8 cellular contexts compared by ENCODE assay signal in genomic region chr1:66333463-66334232, GRCh38.
DNase-seq lines count a peak whose midpoint lies in the region; ATAC-seq, FAIRE-seq and TF ChIP-seq lines count a peak whose summit lies in the region.

No MANE protein-coding gene starts in this region.

- no peak overlapping the region for H3K9ac ChIP-seq in astrocyte (ENCODE audit: low read length)

- H3K4me3 ChIP-seq in astrocyte (ENCODE audit: insufficient read depth, low read depth, low read length) (peak overlapping the region; percentile 1), mesodermal cell (ENCODE audit: extremely low read depth, insufficient read depth, low read length, poor library complexity, severe bottlenecking) (peak overlapping the region; percentile 58), aorta (ENCODE audit: low read length in 2 of 2) (peak overlapping the region; percentile 42 to 43)

- 47 to 54% methylated on average over 2 to 3 of the region's 4 CpGs for WGBS in mesodermal cell (ENCODE audit: insufficient coverage in 2 of 2), 2 experiments
- WGBS in aorta, 2 donors, result 11 to 18% methylated on average over 4 of the region's 4 CpGs

- H3K4me2 ChIP-seq in astrocyte (ENCODE audit: low read length), result peak overlapping the region; percentile 27

- H3K4me1 ChIP-seq in astrocyte (ENCODE audit: insufficient read depth, low read length), result peaks cover 24% of the 10 kb centered on the region
- peaks cover 23% of the 10 kb centered on the region for H3K4me1 ChIP-seq in mesodermal cell (ENCODE audit: control insufficient read depth, insufficient read depth, low read length, poor library complexity, severe bottlenecking)
- H3K4me1 ChIP-seq in aorta (ENCODE audit: control insufficient read depth in 1 of 2, insufficient read depth in 2 of 2, low read length in 2 of 2), result peaks cover 0 to 7% of the 10 kb centered on the region in 2 donors

- no peaks in the 10 kb centered on the region for H3K36me3 Mint-ChIP-seq in astrocyte (ENCODE audit: low read depth, unreplicated experiment)

- intact Hi-C loops in Right ventricle myocardium inferior (cut with DNase I) (loop anchor here (2.0 kb wide), 1 partner anchor 113 kb away; no protein-coding TSS in a partner anchor), cardiac septum (cut with DNase I) (loop anchor here (2.0 to 5.0 kb wide), 2 partner anchors 15 to 114 kb away; no protein-coding TSS in a partner anchor), aorta (cut with DNase I) (loop anchor here (5.0 to 10.0 kb wide), 3 partner anchors 61 to 114 kb away; no protein-coding TSS in a partner anchor)

- H4K20me1 ChIP-seq in astrocyte (ENCODE audit: insufficient read depth, low read length), result no peaks in the 10 kb centered on the region

- H3K27ac ChIP-seq in astrocyte (ENCODE audit: low read depth, low read length) (no peak overlapping the region), mesodermal cell (ENCODE audit: low read depth, low read length, severe bottlenecking) (peak overlapping the region; percentile 8), aorta (ENCODE audit: low read depth in 1 of 2, low read length in 2 of 2) (no peak overlapping the region)

- TF ChIP-seq CTCF in astrocyte (IDR thresholded peaks at IDR 0.05; ENCODE audit: insufficient read depth, low read depth, low read length), result no peak

- no peaks in the 10 kb centered on the region for H3K36me3 ChIP-seq in astrocyte (ENCODE audit: insufficient read depth, low read length)
- peaks cover 20% of the 10 kb centered on the region for H3K36me3 ChIP-seq in mesodermal cell (ENCODE audit: control insufficient read depth, insufficient read depth, low read length)
- H3K36me3 ChIP-seq in aorta (ENCODE audit: control insufficient read depth in 1 of 2, insufficient read depth in 2 of 2, low read length in 1 of 2), result no peaks in the 10 kb centered on the region

- FAIRE-seq in astrocyte (lab: Jason Lieb, UNC), result no peak

- H3K27me3 Mint-ChIP-seq in astrocyte (ENCODE audit: low read depth, unreplicated experiment), result no peaks in the 10 kb centered on the region

- H3K9me3 ChIP-seq in astrocyte (ENCODE audit: insufficient read depth, low read depth, low read length) (no peaks in the 10 kb centered on the region), mesodermal cell (ENCODE audit: control insufficient read depth, low read length) (no peaks in the 10 kb centered on the region), aorta (ENCODE audit: control insufficient read depth, low read length) (no peaks in the 10 kb centered on the region)

- H3K79me2 ChIP-seq in astrocyte (ENCODE audit: insufficient read depth, low read length), result no peaks in the 10 kb centered on the region

- H3K27ac Mint-ChIP-seq in astrocyte (ENCODE audit: unreplicated experiment), result peak overlapping the region; percentile 14

- DNase-seq in Right ventricle myocardium inferior (ENCODE audit: missing footprints) (peak; percentile 59), cardiac septum (ENCODE audit: low spot score) (no peak), astrocyte (ENCODE audit: low read depth) (no peak), aorta (peak in 1 of 2 donors; percentile 60), KG1 (lab: John Stamatoyannopoulos, UW) (no peak), DMS153 treated with DMSO at 0.1 percent for 48 hours (lab: John Stamatoyannopoulos, UW; ENCODE audit: unreplicated experiment) (no peak)

- H2AFZ ChIP-seq in astrocyte (ENCODE audit: low read depth, low read length), result no peak overlapping the region

- no peaks in the 10 kb centered on the region for H3K27me3 ChIP-seq in astrocyte (ENCODE audit: insufficient read depth, low read length)
- H3K27me3 ChIP-seq in aorta (ENCODE audit: control insufficient read depth in 1 of 2, insufficient read depth in 2 of 2, low read length in 1 of 2), result no peaks in the 10 kb centered on the region

- H3K4me3 Mint-ChIP-seq in astrocyte (ENCODE audit: unreplicated experiment), result peak overlapping the region; percentile 90

- peaks cover 47% of the 10 kb centered on the region for H3K4me1 Mint-ChIP-seq in astrocyte (ENCODE audit: low read depth, unreplicated experiment)

- ATAC-seq in Right ventricle myocardium inferior (peak; percentile 29), aorta (ENCODE audit: low FRiP score) (no peak), HG03175 (IDR thresholded peaks at IDR 0.05; ENCODE audit: unreplicated experiment) (no peak)

- H3K9me3 Mint-ChIP-seq in astrocyte (ENCODE audit: unreplicated experiment), result no peaks in the 10 kb centered on the region

Comparison
In these comparisons a context has a peak if more than half of its experiments do, and no peak if none do; other contexts are left out.
1. H3K4me3 ChIP-seq: peak in every context shown above with its lines; median percentile 58 in mesodermal cell; 42 in aorta; 1 in astrocyte.